ENCODE assay signal across 8 cellular contexts in the genomic region with DNA sequence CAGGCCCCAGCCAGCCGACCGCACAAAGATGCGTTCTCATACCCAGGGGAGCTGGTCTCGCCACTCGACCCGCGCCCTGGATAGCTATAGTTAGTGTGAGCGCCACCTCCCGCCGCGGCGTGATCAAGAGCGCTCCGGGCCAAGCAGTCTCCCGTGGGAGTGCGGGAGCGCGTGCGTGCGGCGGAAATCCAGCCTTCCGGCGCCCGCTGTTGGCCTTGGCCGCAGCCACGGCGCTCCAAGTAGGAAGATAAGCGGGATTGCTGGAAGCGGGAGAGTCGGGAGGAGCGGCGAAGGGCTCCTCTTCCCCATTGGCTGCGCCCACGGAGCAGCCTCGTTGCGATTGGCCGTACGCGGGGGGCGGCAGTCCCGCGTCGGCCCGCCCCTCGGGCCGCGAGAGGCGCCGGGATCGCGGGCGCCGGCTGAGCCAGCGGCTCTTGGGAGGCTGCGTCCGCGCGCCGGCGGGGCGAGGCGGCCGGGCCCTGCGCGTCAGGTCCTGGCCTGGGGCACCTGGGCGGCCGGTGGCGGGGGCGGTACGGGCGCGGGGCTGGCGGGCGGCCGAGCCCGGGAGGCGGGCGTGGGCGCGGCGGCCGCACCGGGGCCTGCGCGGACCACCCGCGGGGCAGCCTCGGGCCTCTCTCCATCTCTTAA. TPM values are rescaled to one million over a fixed set of nuclear protein-coding genes. Genes with fewer than 3 reads are reported as not detected.
DNase-seq lines count a peak whose midpoint lies in the region; ATAC-seq and TF ChIP-seq lines count a peak whose summit lies in the region.
"Not testable (repeated sequence)": the region's sequence is repeated elsewhere in the genome, so short reads cannot be mapped to it uniquely, and the experiment has no call there.

No MANE protein-coding gene starts in this region.

- DNase-seq in AG10803 (ENCODE audit: low read depth); iPS DF 6.9 (ENCODE audit: low read depth, low spot score): not testable (repeated sequence)
- DNase-seq in HFFc6 = peak; percentile 41
- peak; percentile 32 for DNase-seq in SW480 (ENCODE audit: low spot score)
- DNase-seq in activated T-helper 1 cell treated with anti-CD3 and anti-CD28 coated beads, Interleukin-12 subunit alpha, Interleukin-12 subunit beta, Interleukin-2, Interleukin-4 antibody, amounts not matched to agents 30 ng/mL and 10 ng/mL and 1 ng/mL, durations not matched to agents 14 hours and 24 hours and 36 hours (ENCODE audit: low spot score) = peak; percentile 36
- peak; percentile 76 for DNase-seq in dermis blood vessel endothelial cell
- peak; percentile 28 for DNase-seq in omental fat pad (ENCODE audit: low spot score)
- peak in 2 of 3 donors; percentile 1 to 7 for DNase-seq in stimulated activated CD4-positive, alpha-beta T cell treated with anti-CD3 and anti-CD28 coated beads, TNF-alpha, amount 100 ng/mL, for 48 hours (ENCODE audit: low read depth in 3 of 3)

- not testable (repeated sequence) for H3K4me3 Mint-ChIP-seq in HFFc6; activated T-helper 1 cell treated with anti-CD3 and anti-CD28 coated beads, Interleukin-12 subunit alpha, Interleukin-12 subunit beta, Interleukin-2, Interleukin-4 antibody, amounts not matched to agents 30 ng/mL and 10 ng/mL and 1 ng/mL, durations not matched to agents 14 hours and 24 hours and 36 hours

- not testable (repeated sequence) for H3K9me3 Mint-ChIP-seq in HFFc6; activated T-helper 1 cell treated with anti-CD3 and anti-CD28 coated beads, Interleukin-12 subunit alpha, Interleukin-12 subunit beta, Interleukin-2, Interleukin-4 antibody, amounts not matched to agents 30 ng/mL and 10 ng/mL and 1 ng/mL, durations not matched to agents 14 hours and 24 hours and 36 hours

- H3K4me3 ChIP-seq in AG10803 (ENCODE audit: low read length) = peak overlapping the region; percentile 34
- peak overlapping the region; percentile 8; the same call in 1 of the 2 replicates for H3K4me3 ChIP-seq in iPS DF 6.9 (ENCODE audit: low read length)

- H3K9me3 ChIP-seq in iPS DF 6.9 (ENCODE audit: control insufficient read depth, insufficient read depth, low read length) = not testable (repeated sequence)

- TF ChIP-seq CTCF in AG10803 (conservative IDR thresholded peaks at IDR 0.05; ENCODE audit: low read length); HFFc6 (IDR thresholded peaks at IDR 0.05); omental fat pad (IDR thresholded peaks at IDR 0.05): not testable (repeated sequence)

- intact Hi-C loops in activated T-helper 1 cell treated with anti-CD3 and anti-CD28 coated beads, Interleukin-12 subunit alpha, Interleukin-12 subunit beta, Interleukin-2, Interleukin-4 antibody, amounts not matched to agents 30 ng/mL and 10 ng/mL and 1 ng/mL, durations not matched to agents 14 hours and 24 hours and 36 hours (cut with micrococcal nuclease) = not testable (repeated sequence)

- H3K27ac ChIP-seq in iPS DF 6.9 (ENCODE audit: low read length) = not testable (repeated sequence)

- no CpG with 5 or more reads among the region's 88 CpGs for WGBS in iPS DF 6.9 (ENCODE audit: insufficient coverage, insufficient read length)

- H3K27ac Mint-ChIP-seq in HFFc6; activated T-helper 1 cell treated with anti-CD3 and anti-CD28 coated beads, Interleukin-12 subunit alpha, Interleukin-12 subunit beta, Interleukin-2, Interleukin-4 antibody, amounts not matched to agents 30 ng/mL and 10 ng/mL and 1 ng/mL, durations not matched to agents 14 hours and 24 hours and 36 hours: not testable (repeated sequence)

- H3K36me3 ChIP-seq in iPS DF 6.9 (ENCODE audit: control insufficient read depth, insufficient read depth, low read length) = not testable (repeated sequence)

- H3K36me3 Mint-ChIP-seq in HFFc6 (ENCODE audit: low read depth); activated T-helper 1 cell treated with anti-CD3 and anti-CD28 coated beads, Interleukin-12 subunit alpha, Interleukin-12 subunit beta, Interleukin-2, Interleukin-4 antibody, amounts not matched to agents 30 ng/mL and 10 ng/mL and 1 ng/mL, durations not matched to agents 14 hours and 24 hours and 36 hours (ENCODE audit: low read depth): not testable (repeated sequence)

- H3K4me1 ChIP-seq in iPS DF 6.9 (ENCODE audit: control insufficient read depth, insufficient read depth, low read length) = not testable (repeated sequence)

- not testable (repeated sequence) for ATAC-seq in omental fat pad (ENCODE audit: low FRiP score)

- H3K27me3 Mint-ChIP-seq in HFFc6 (ENCODE audit: insufficient read depth); activated T-helper 1 cell treated with anti-CD3 and anti-CD28 coated beads, Interleukin-12 subunit alpha, Interleukin-12 subunit beta, Interleukin-2, Interleukin-4 antibody, amounts not matched to agents 30 ng/mL and 10 ng/mL and 1 ng/mL, durations not matched to agents 14 hours and 24 hours and 36 hours (ENCODE audit: insufficient read depth): not testable (repeated sequence)

- not testable (repeated sequence) for H3K4me1 Mint-ChIP-seq in HFFc6 (ENCODE audit: low read depth); activated T-helper 1 cell treated with anti-CD3 and anti-CD28 coated beads, Interleukin-12 subunit alpha, Interleukin-12 subunit beta, Interleukin-2, Interleukin-4 antibody, amounts not matched to agents 30 ng/mL and 10 ng/mL and 1 ng/mL, durations not matched to agents 14 hours and 24 hours and 36 hours (ENCODE audit: low read depth)

- not testable (repeated sequence) for H3K27me3 ChIP-seq in iPS DF 6.9 (ENCODE audit: control insufficient read depth, insufficient read depth, low read length)

RNA-seq across cellular contexts. Expression of a gene that starts 35.9 kb away (rescaled TPM):
- not detected for total RNA-seq in HFFc6 (2021; fragmentation: NEBNext Ultra II Directional; extraction: Animal tissue kit (Norgen Biotek cat#: 25700))
- not detected in 2 replicates for total RNA-seq in activated T-helper 1 cell treated with anti-CD3 and anti-CD28 coated beads, Interleukin-12 subunit alpha, Interleukin-12 subunit beta, Interleukin-2, Interleukin-4 antibody, amounts not matched to agents 30 ng/mL and 10 ng/mL and 1 ng/mL, durations not matched to agents 14 hours and 24 hours and 36 hours
- total RNA-seq in dermis blood vessel endothelial cell = not detected in 2 replicates
- not detected for total RNA-seq in omental fat pad
